Comparison of ENCODE assay signal across 7 cellular contexts in the genomic region with DNA sequence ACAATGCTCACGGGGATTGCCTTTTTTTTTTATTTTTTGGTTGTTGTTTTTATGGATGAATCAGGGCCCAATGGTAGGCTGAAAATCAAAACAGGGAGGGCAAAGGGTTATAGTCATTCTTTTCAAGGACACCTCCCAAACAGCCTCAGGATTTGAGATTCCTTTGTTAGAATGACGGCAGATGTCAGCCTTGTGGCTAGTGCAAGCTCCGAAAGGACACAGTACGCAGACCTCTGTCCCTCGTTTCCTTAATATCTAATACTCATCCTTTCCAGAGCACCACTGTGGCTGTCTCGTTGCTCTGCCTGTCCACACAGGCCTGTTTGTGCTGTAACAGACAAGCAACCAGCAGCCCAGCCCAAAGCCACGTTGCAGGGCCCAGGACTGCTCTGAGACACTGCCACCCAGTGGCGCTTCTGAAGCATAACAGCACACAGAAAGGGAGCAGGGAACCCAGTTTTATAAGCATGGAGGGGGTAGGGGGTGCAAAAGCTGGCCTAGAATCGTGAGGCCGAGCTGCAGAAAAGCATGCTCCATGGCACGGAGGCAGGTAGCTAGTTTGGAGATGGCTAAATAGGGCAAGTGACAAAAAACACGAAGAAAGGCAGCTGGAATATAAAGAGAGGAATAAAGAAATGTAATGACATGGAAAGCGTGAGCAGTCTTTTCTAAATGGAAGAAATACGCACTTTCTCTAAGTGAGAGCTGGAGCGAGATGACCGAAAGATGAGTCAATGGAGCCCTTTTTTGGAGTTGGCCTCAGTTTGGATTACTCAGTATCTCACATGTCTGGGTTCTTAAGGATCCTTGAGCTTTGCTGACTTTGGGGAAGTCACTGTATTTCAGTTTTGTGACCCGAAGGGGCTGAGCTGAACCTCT. TPM values are rescaled to one million over a fixed set of nuclear protein-coding genes. Genes with fewer than 3 reads are reported as not detected.
DNase-seq lines count a peak whose midpoint lies in the region; ATAC-seq and TF ChIP-seq lines count a peak whose summit lies in the region.

No MANE protein-coding gene starts in this region.

- H3K4me1 Mint-ChIP-seq in WTC11 (peaks cover 54% of the 10 kb centered on the region), chondrocyte (ENCODE audit: low read depth) (peaks cover 73% of the 10 kb centered on the region)

- H3K36me3 Mint-ChIP-seq in WTC11 (no peaks in the 10 kb centered on the region), chondrocyte (ENCODE audit: low read depth) (no peaks in the 10 kb centered on the region)

- DNase-seq in GM13976 (ENCODE audit: low spot score) (peak; percentile 81), NCI-H2227 treated with DMSO at 0.1 percent for 48 hours (lab: John Stamatoyannopoulos, UW) (peak; percentile 48), WTC11 (ENCODE audit: low spot score) (peak; percentile 72), chondrocyte (ENCODE audit: low spot score) (no peak)
- DNase-seq in stimulated activated CD4-positive, alpha-beta T cell treated with anti-CD3 and anti-CD28 coated beads, Interleukin-15, amount 100 ng/mL, for 24 hours = peak; percentile 71

- H3K27ac ChIP-seq in layer of hippocampus (ENCODE audit: low read depth, low read length) = peak overlapping the region; percentile 11

- TF ChIP-seq CTCF in GM13976 (IDR thresholded peaks at IDR 0.05; ENCODE audit: borderline replicate concordance, control extremely low read depth, extremely low read depth, insufficient read depth, missing control alignments) (peak; percentile 89), WTC11 (IDR thresholded peaks at IDR 0.05) (peak; percentile 81), chondrocyte (IDR thresholded peaks at IDR 0.05) (peak; percentile 100)

- POLR2A ChIA-PET in WTC11 (lab: Charles Lee) = interaction anchor here (0.5 kb wide), 1 partner anchor 75 kb away, joined by 5 read pairs; no protein-coding TSS in a partner anchor

- H3K9me3 Mint-ChIP-seq in WTC11 (no peaks in the 10 kb centered on the region), chondrocyte (ENCODE audit: low read depth) (no peaks in the 10 kb centered on the region)

- H3K27ac Mint-ChIP-seq in WTC11 (peak overlapping the region; percentile 78), chondrocyte (ENCODE audit: unreplicated experiment) (peak overlapping the region; percentile 98)

- in situ Hi-C loops in GM13976 (cut with MboI; ENCODE audit: low sequenced_read_pairs, unreplicated experiment) = no loop called here

- peak; percentile 82 for ATAC-seq in HG03039 (IDR thresholded peaks at IDR 0.05; ENCODE audit: unreplicated experiment)
- peak; percentile 59 for ATAC-seq in WTC11

- H3K4me3 Mint-ChIP-seq in WTC11 = peak overlapping the region; percentile 69
- H3K4me3 Mint-ChIP-seq in chondrocyte (ENCODE audit: unreplicated experiment) = peak overlapping the region; percentile 47

- H3K27me3 Mint-ChIP-seq in WTC11 (ENCODE audit: low read depth) (peaks cover 25% of the 10 kb centered on the region), chondrocyte (ENCODE audit: low read depth) (no peaks in the 10 kb centered on the region)

- CTCF ChIA-PET in WTC11 (lab: Charles Lee) = interaction anchor here (0.6 to 2.7 kb wide), 36 partner anchors 9 to 248 kb away, joined by 3 to 18 read pairs (median 4); partner anchors contain the start of genes MEDAG and TEX26

- H3K27me3 ChIP-seq in layer of hippocampus (ENCODE audit: control insufficient read depth, insufficient read depth, low read length) = no peaks in the 10 kb centered on the region

TF ChIP-seq in WTC11, 78 proteins besides CTCF, POLR2A, EP300 and RAD21:
- 0 out of 2 replicates have a peak, but pooled peaks have one; percentile 9 for TF ChIP-seq FOXK1 (CRISPR knock-in tag; IDR thresholded peaks at IDR 0.05)
- no peak for TF ChIP-seq ZNF219 (CRISPR knock-in tag; IDR thresholded peaks at IDR 0.05; ENCODE audit: borderline replicate concordance)
- peak; percentile 67; the same call in 1 of the 2 replicates for TF ChIP-seq GABPB1 (CRISPR knock-in tag; IDR thresholded peaks at IDR 0.05)
- TF ChIP-seq, protein P1, sequence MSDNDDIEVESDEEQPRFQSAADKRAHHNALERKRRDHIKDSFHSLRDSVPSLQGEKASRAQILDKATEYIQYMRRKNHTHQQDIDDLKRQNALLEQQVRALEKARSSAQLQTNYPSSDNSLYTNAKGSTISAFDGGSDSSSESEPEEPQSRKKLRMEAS (CRISPR knock-in tag; IDR thresholded peaks at IDR 0.05) = peak; percentile 63; the same call in 1 of the 2 replicates
- TF ChIP-seq ZBTB21 (CRISPR knock-in tag; IDR thresholded peaks at IDR 0.05; ENCODE audit: borderline replicate concordance) = no peak

RNA-seq across cellular contexts. Expression of gene MEDAG, which starts 40.7 kb away (rescaled TPM):
- 1.9 to 2.4 TPM (median 2.1 TPM) in 3 replicates for total RNA-seq in WTC11 (2021)
- total RNA-seq in chondrocyte = 2.8 to 21.0 TPM (median 19.0 TPM) in 3 replicates
